6 cellular contexts compared by ENCODE assay signal in genomic region chr22:29586193-29586705, GRCh38. TPM values are rescaled to one million over a fixed set of nuclear protein-coding genes. Genes with fewer than 3 reads are reported as not detected.
DNase-seq lines count a peak whose midpoint lies in the region; ATAC-seq, FAIRE-seq and TF ChIP-seq lines count a peak whose summit lies in the region.
"Not testable (repeated sequence)": the region's sequence is repeated elsewhere in the genome, so short reads cannot be mapped to it uniquely, and the experiment has no call there.

No MANE protein-coding gene starts in this region.

- H3K36me3 Mint-ChIP-seq in CD4-positive, CD25-positive, alpha-beta regulatory T cell; T-helper 1 cell treated with Interleukin-12 subunit alpha and Interleukin-12 subunit beta and Interleukin-4 antibody, amounts not matched to agents 30 μg/mL and 1 μg/mL, for 36 hours (ENCODE audit: low read depth); T-helper 2 cell treated with Interferon-gamma antibody and Interleukin-4, amounts not matched to agents 5 μg/mL and 100 μg/mL, for 36 hours (ENCODE audit: low read depth); activated CD4-positive, alpha-beta T cell treated with anti-CD3 and anti-CD28 coated beads, Interleukin-2, amount 10 ng/mL, durations not matched to agents 7 days and 5 days (ENCODE audit: low read depth); progenitor cell of endocrine pancreas (ENCODE audit: insufficient read depth): not testable (repeated sequence)

- peak overlapping the region in 2 of 3 donors; percentile 20 to 74 for H3K27ac Mint-ChIP-seq in CD4-positive, CD25-positive, alpha-beta regulatory T cell
- H3K27ac Mint-ChIP-seq in T-helper 1 cell treated with Interleukin-12 subunit alpha and Interleukin-12 subunit beta and Interleukin-4 antibody, amounts not matched to agents 30 μg/mL and 1 μg/mL, for 36 hours, result peak overlapping the region; percentile 58
- H3K27ac Mint-ChIP-seq in T-helper 2 cell treated with Interferon-gamma antibody and Interleukin-4, amounts not matched to agents 5 μg/mL and 100 μg/mL, for 36 hours, result peak overlapping the region; percentile 46
- peak overlapping the region; percentile 21 for H3K27ac Mint-ChIP-seq in activated CD4-positive, alpha-beta T cell treated with anti-CD3 and anti-CD28 coated beads, Interleukin-2, amount 10 ng/mL, durations not matched to agents 7 days and 5 days
- peak overlapping the region; percentile 56 for H3K27ac Mint-ChIP-seq in progenitor cell of endocrine pancreas

- H2AFZ ChIP-seq in K562 (ENCODE audit: low read depth, low read length), result not testable (repeated sequence)

- H3K9me3 Mint-ChIP-seq in CD4-positive, CD25-positive, alpha-beta regulatory T cell; T-helper 1 cell treated with Interleukin-12 subunit alpha and Interleukin-12 subunit beta and Interleukin-4 antibody, amounts not matched to agents 30 μg/mL and 1 μg/mL, for 36 hours; T-helper 2 cell treated with Interferon-gamma antibody and Interleukin-4, amounts not matched to agents 5 μg/mL and 100 μg/mL, for 36 hours; activated CD4-positive, alpha-beta T cell treated with anti-CD3 and anti-CD28 coated beads, Interleukin-2, amount 10 ng/mL, durations not matched to agents 7 days and 5 days; progenitor cell of endocrine pancreas (ENCODE audit: low read depth): not testable (repeated sequence)

- intact Hi-C loops in K562 (cut with micrococcal nuclease), result not testable (repeated sequence)

- H3K9me3 ChIP-seq in CD4-positive, CD25-positive, alpha-beta regulatory T cell (ENCODE audit: control insufficient read depth in 2 of 2, low read length in 2 of 2); K562 (replicated peaks; ENCODE audit: control insufficient read depth, insufficient read depth, low read depth, low read length): not testable (repeated sequence)

- H4K20me1 ChIP-seq in K562 (replicated peaks; ENCODE audit: control insufficient read depth, insufficient read depth, low read length), result not testable (repeated sequence)

- H3K4me2 ChIP-seq in K562 (ENCODE audit: insufficient read depth, low read length), result not testable (repeated sequence)

- in situ Hi-C loops in K562 (cut with MboI), result not testable (repeated sequence)

- not testable (repeated sequence) for BruUV-seq in K562 (replicated peaks; lab: Mats Ljungman, UMichigan)

- not testable (repeated sequence) for H3K27me3 ChIP-seq in CD4-positive, CD25-positive, alpha-beta regulatory T cell (ENCODE audit: control insufficient read depth, insufficient read depth, low read length); K562 (ENCODE audit: control insufficient read depth in 2 of 2, insufficient read depth in 2 of 2, low read length in 2 of 2)

- H3K27ac ChIP-seq in CD4-positive, CD25-positive, alpha-beta regulatory T cell (ENCODE audit: insufficient read depth, low read length, poor library complexity, severe bottlenecking); K562 (ENCODE audit: extremely low read depth, low read depth, low read length): not testable (repeated sequence)

- H3K79me2 ChIP-seq in K562 (ENCODE audit: control insufficient read depth, insufficient read depth, low read length), result not testable (repeated sequence)

- not testable (repeated sequence) for H3K27me3 Mint-ChIP-seq in CD4-positive, CD25-positive, alpha-beta regulatory T cell; T-helper 1 cell treated with Interleukin-12 subunit alpha and Interleukin-12 subunit beta and Interleukin-4 antibody, amounts not matched to agents 30 μg/mL and 1 μg/mL, for 36 hours (ENCODE audit: low read depth); T-helper 2 cell treated with Interferon-gamma antibody and Interleukin-4, amounts not matched to agents 5 μg/mL and 100 μg/mL, for 36 hours (ENCODE audit: low read depth); activated CD4-positive, alpha-beta T cell treated with anti-CD3 and anti-CD28 coated beads, Interleukin-2, amount 10 ng/mL, durations not matched to agents 7 days and 5 days; progenitor cell of endocrine pancreas

- CTCF ChIA-PET in activated CD4-positive, alpha-beta T cell treated with anti-CD3 and anti-CD28 coated beads, Interleukin-2, amount 10 ng/mL, durations not matched to agents 7 days and 5 days (lab: Charles Lee); K562 (lab: Yijun Ruan, JAX; ENCODE audit: low intra/inter-chr PET ratio): not testable (repeated sequence)

- not testable (repeated sequence) for DNase-seq in CD4-positive, CD25-positive, alpha-beta regulatory T cell; T-helper 2 cell treated with Interferon-gamma antibody and Interleukin-4, amounts not matched to agents 5 μg/mL and 100 μg/mL, for 36 hours (ENCODE audit: low spot score); activated CD4-positive, alpha-beta T cell treated with anti-CD3 and anti-CD28 coated beads, Interleukin-2, amount 10 ng/mL, durations not matched to agents 7 days and 5 days; K562 (ENCODE audit: extremely low read depth in 1 of 4, low spot score in 3 of 4); progenitor cell of endocrine pancreas (ENCODE audit: low spot score, unreplicated experiment)

- not testable (repeated sequence) for FAIRE-seq in K562 (lab: Jason Lieb, UNC)

- ATAC-seq in CD4-positive, CD25-positive, alpha-beta regulatory T cell (ENCODE audit: low read depth in 2 of 2); K562: not testable (repeated sequence)

- not testable (repeated sequence) for H3K9ac ChIP-seq in K562 (ENCODE audit: insufficient read depth in 1 of 2, low read depth in 2 of 2, low read length in 2 of 2)

- H3K36me3 ChIP-seq in CD4-positive, CD25-positive, alpha-beta regulatory T cell (ENCODE audit: control insufficient read depth, insufficient read depth, low read length); K562 (ENCODE audit: control insufficient read depth, insufficient read depth, low read length): not testable (repeated sequence)

- TF ChIP-seq POLR2A in K562 (conservative IDR thresholded peaks at IDR 0.05), result not testable (repeated sequence)

- H3K4me1 Mint-ChIP-seq in CD4-positive, CD25-positive, alpha-beta regulatory T cell, result peaks cover 4 to 19% (median 13%) of the 10 kb centered on the region in 4 donors
- H3K4me1 Mint-ChIP-seq in T-helper 1 cell treated with Interleukin-12 subunit alpha and Interleukin-12 subunit beta and Interleukin-4 antibody, amounts not matched to agents 30 μg/mL and 1 μg/mL, for 36 hours (ENCODE audit: low read depth); progenitor cell of endocrine pancreas (ENCODE audit: low read depth): not testable (repeated sequence)
- peaks cover 14% of the 10 kb centered on the region for H3K4me1 Mint-ChIP-seq in T-helper 2 cell treated with Interferon-gamma antibody and Interleukin-4, amounts not matched to agents 5 μg/mL and 100 μg/mL, for 36 hours (ENCODE audit: low read depth)
- H3K4me1 Mint-ChIP-seq in activated CD4-positive, alpha-beta T cell treated with anti-CD3 and anti-CD28 coated beads, Interleukin-2, amount 10 ng/mL, durations not matched to agents 7 days and 5 days, result peaks cover 25% of the 10 kb centered on the region

- not testable (repeated sequence) for TF ChIP-seq CTCF in K562 (IDR thresholded peaks at IDR 0.05 in 2 of 3, conservative IDR thresholded peaks at IDR 0.05 in 1 of 3; ENCODE audit: insufficient read depth in 2 of 3, low read depth in 1 of 3, low read length in 3 of 3); progenitor cell of endocrine pancreas (IDR thresholded peaks at IDR 0.05; ENCODE audit: unreplicated experiment)

- not testable (repeated sequence) for TF ChIP-seq EP300 in K562 (IDR thresholded peaks at IDR 0.05; ENCODE audit: low read length)

- 59% methylated on average over 3 of the region's 4 CpGs for WGBS in K562 (ENCODE audit: insufficient coverage, low coverage, missing lambda C conversion rate)

- not testable (repeated sequence) for H3K4me3 Mint-ChIP-seq in CD4-positive, CD25-positive, alpha-beta regulatory T cell; T-helper 1 cell treated with Interleukin-12 subunit alpha and Interleukin-12 subunit beta and Interleukin-4 antibody, amounts not matched to agents 30 μg/mL and 1 μg/mL, for 36 hours; T-helper 2 cell treated with Interferon-gamma antibody and Interleukin-4, amounts not matched to agents 5 μg/mL and 100 μg/mL, for 36 hours; activated CD4-positive, alpha-beta T cell treated with anti-CD3 and anti-CD28 coated beads, Interleukin-2, amount 10 ng/mL, durations not matched to agents 7 days and 5 days; progenitor cell of endocrine pancreas (ENCODE audit: low read depth)

- H3K4me1 ChIP-seq in CD4-positive, CD25-positive, alpha-beta regulatory T cell (ENCODE audit: control insufficient read depth, insufficient read depth, low read length, poor library complexity, severe bottlenecking); K562 (replicated peaks in 1 of 2; ENCODE audit: control insufficient read depth in 2 of 2, insufficient read depth in 2 of 2, low read length in 2 of 2): not testable (repeated sequence)

- H3K9me1 ChIP-seq in K562 (ENCODE audit: control insufficient read depth, insufficient read depth, low read length), result not testable (repeated sequence)

- POLR2A ChIA-PET in activated CD4-positive, alpha-beta T cell treated with anti-CD3 and anti-CD28 coated beads, Interleukin-2, amount 10 ng/mL, durations not matched to agents 7 days and 5 days (lab: Charles Lee); K562 (lab: Yijun Ruan, JAX): not testable (repeated sequence)

- TF ChIP-seq RAD21 in K562 (CRISPR knock-in tag; conservative IDR thresholded peaks at IDR 0.05 in 1 of 2, IDR thresholded peaks at IDR 0.05 in 1 of 2), result not testable (repeated sequence)

- H3K4me3 ChIP-seq in CD4-positive, CD25-positive, alpha-beta regulatory T cell (ENCODE audit: low read depth, low read length); K562: not testable (repeated sequence)

RNA-seq across cellular contexts. Expression of gene NIPSNAP1, which starts 5.3 kb away (rescaled TPM):
- total RNA-seq in CD4-positive, CD25-positive, alpha-beta regulatory T cell, result 26.9 TPM
- polyA plus RNA-seq in CD4-positive, CD25-positive, alpha-beta regulatory T cell, result 10 to 100 TPM; 48.5 to 61.9 (median 54.5) TPM
- 10 to 100 TPM; 38.7 to 38.9 TPM for total RNA-seq in activated CD4-positive, alpha-beta T cell treated with anti-CD3 and anti-CD28 coated beads, Interleukin-2, amount 10 ng/mL, durations not matched to agents 7 days and 5 days
- 25.2 and 45.8 TPM in 2 replicates for total RNA-seq in K562 (2011; cell fraction: chromatin; rRNA removed; ENCODE audit: low replicate concordance)
- total RNA-seq in K562 (2011; cell fraction: nucleolus; rRNA removed), result 29.2 and 30.9 TPM in 2 replicates
- 33.9 and 44.9 TPM in 2 replicates for total RNA-seq in K562 (2011; cell fraction: nucleoplasm; rRNA removed)
- total RNA-seq in K562 (2014; rRNA removed) (22.4 and 27.9 TPM in 2 replicates), K562 (2014; rRNA removed; fragmentation: Illumina TruSeq; extraction: Trizol) (26.0 and 27.3 TPM in 2 replicates), K562 (2015; rRNA removed; fragmentation: Illumina TruSeq; extraction: Trizol) (21.0 and 21.4 TPM in 2 replicates), K562 (2021) (24.1 and 24.8 TPM in 2 replicates), progenitor cell of endocrine pancreas (221 and 222 TPM in 2 replicates)
- polyA plus RNA-seq in K562 (2011; rRNA removed) (55.0 and 57.1 TPM in 2 replicates), K562 (2014; fragmentation: Illumina TruSeq; extraction: Trizol) (31.9 and 35.0 TPM in 2 replicates), K562 (2014; fragmentation: Nextera tagmentation; extraction: Ambion mirVana) (10 to 100 TPM; 10.2 to 13.5 TPM), K562 (2014; rRNA removed) (26.4 and 32.0 TPM in 2 replicates)
- polyA plus RNA-seq in K562 (2011; cell fraction: cytosol; rRNA removed), result 39.0 and 41.9 TPM in 2 replicates
- polyA plus RNA-seq in K562 (2011; cell fraction: nucleus; rRNA removed), result 26.0 and 27.4 TPM in 2 replicates
- 27.7 and 40.8 TPM in 2 replicates for polyA plus RNA-seq in K562 (2012)
- 24.9 and 25.8 TPM in 2 replicates for polyA minus RNA-seq in K562 (2011; rRNA and poly(A)+ RNA removed)
- polyA minus RNA-seq in K562 (2011; cell fraction: cytosol; rRNA and poly(A)+ RNA removed), result 19.2 and 21.1 TPM in 2 replicates
- polyA minus RNA-seq in K562 (2011; cell fraction: nucleus; rRNA and poly(A)+ RNA removed), result 7.9 and 11.9 TPM in 2 replicates

RNA-seq across cellular contexts. Expression of gene NF2, which starts 17.2 kb away (rescaled TPM):
- 31.6 TPM for total RNA-seq in CD4-positive, CD25-positive, alpha-beta regulatory T cell
- polyA plus RNA-seq in CD4-positive, CD25-positive, alpha-beta regulatory T cell, result 10 to 100 TPM; 16.4 to 20.0 (median 18.5) TPM
- total RNA-seq in activated CD4-positive, alpha-beta T cell treated with anti-CD3 and anti-CD28 coated beads, Interleukin-2, amount 10 ng/mL, durations not matched to agents 7 days and 5 days, result 10 to 100 TPM; 56.7 to 57.2 TPM
- total RNA-seq in K562 (2011; cell fraction: chromatin; rRNA removed; ENCODE audit: low replicate concordance), result 30.7 and 40.6 TPM in 2 replicates
- 21.0 and 23.7 TPM in 2 replicates for total RNA-seq in K562 (2011; cell fraction: nucleolus; rRNA removed)
- total RNA-seq in K562 (2011; cell fraction: nucleoplasm; rRNA removed), result 26.1 and 26.9 TPM in 2 replicates
- total RNA-seq in K562 (2014; rRNA removed) (20.2 and 24.9 TPM in 2 replicates), K562 (2014; rRNA removed; fragmentation: Illumina TruSeq; extraction: Trizol) (21.7 and 22.4 TPM in 2 replicates), K562 (2015; rRNA removed; fragmentation: Illumina TruSeq; extraction: Trizol) (19.5 and 20.0 TPM in 2 replicates), K562 (2021) (32.5 and 33.8 TPM in 2 replicates), progenitor cell of endocrine pancreas (36.6 and 37.1 TPM in 2 replicates)
- polyA plus RNA-seq in K562 (2011; rRNA removed) (11.8 and 15.2 TPM in 2 replicates), K562 (2014; fragmentation: Illumina TruSeq; extraction: Trizol) (9.1 TPM in 2 replicates), K562 (2014; fragmentation: Nextera tagmentation; extraction: Ambion mirVana) (1 to 10 TPM; 2.2 to 2.8 TPM), K562 (2014; rRNA removed) (11.5 and 14.2 TPM in 2 replicates)
- 9.0 and 14.5 TPM in 2 replicates for polyA plus RNA-seq in K562 (2011; cell fraction: cytosol; rRNA removed)
- 6.9 and 8.0 TPM in 2 replicates for polyA plus RNA-seq in K562 (2011; cell fraction: nucleus; rRNA removed)
- 5.3 and 7.7 TPM in 2 replicates for polyA plus RNA-seq in K562 (2012)
- 28.1 and 37.4 TPM in 2 replicates for polyA minus RNA-seq in K562 (2011; rRNA and poly(A)+ RNA removed)
- polyA minus RNA-seq in K562 (2011; cell fraction: cytosol; rRNA and poly(A)+ RNA removed), result 16.1 and 17.8 TPM in 2 replicates
- polyA minus RNA-seq in K562 (2011; cell fraction: nucleus; rRNA and poly(A)+ RNA removed), result 8.5 and 14.0 TPM in 2 replicates

RNA-seq across cellular contexts. Expression of gene THOC5, which starts 32.7 kb away (rescaled TPM):
- 54.0 TPM for total RNA-seq in CD4-positive, CD25-positive, alpha-beta regulatory T cell
- 10 to 100 TPM; 27.8 to 33.7 (median 30.7) TPM for polyA plus RNA-seq in CD4-positive, CD25-positive, alpha-beta regulatory T cell
- 10 to 100 TPM; 48.6 to 61.5 TPM for total RNA-seq in activated CD4-positive, alpha-beta T cell treated with anti-CD3 and anti-CD28 coated beads, Interleukin-2, amount 10 ng/mL, durations not matched to agents 7 days and 5 days
- 114 and 141 TPM in 2 replicates for total RNA-seq in K562 (2011; cell fraction: chromatin; rRNA removed; ENCODE audit: low replicate concordance)
- 84.7 and 85.2 TPM in 2 replicates for total RNA-seq in K562 (2011; cell fraction: nucleolus; rRNA removed)
- 72.6 and 76.2 TPM in 2 replicates for total RNA-seq in K562 (2011; cell fraction: nucleoplasm; rRNA removed)
- total RNA-seq in K562 (2014; rRNA removed) (50.9 and 56.5 TPM in 2 replicates), K562 (2014; rRNA removed; fragmentation: Illumina TruSeq; extraction: Trizol) (49.3 and 51.4 TPM in 2 replicates), K562 (2015; rRNA removed; fragmentation: Illumina TruSeq; extraction: Trizol) (44.7 and 45.3 TPM in 2 replicates), K562 (2021) (71.2 and 75.1 TPM in 2 replicates), progenitor cell of endocrine pancreas (72.9 and 80.3 TPM in 2 replicates)
- polyA plus RNA-seq in K562 (2011; rRNA removed) (60.0 and 64.3 TPM in 2 replicates), K562 (2014; fragmentation: Illumina TruSeq; extraction: Trizol) (55.8 and 56.8 TPM in 2 replicates), K562 (2014; fragmentation: Nextera tagmentation; extraction: Ambion mirVana) (10 to 100 TPM; 46.3 to 96.5 TPM), K562 (2014; rRNA removed) (46.8 and 47.9 TPM in 2 replicates)
- 47.4 and 54.4 TPM in 2 replicates for polyA plus RNA-seq in K562 (2011; cell fraction: cytosol; rRNA removed)
- 50.4 and 52.8 TPM in 2 replicates for polyA plus RNA-seq in K562 (2011; cell fraction: nucleus; rRNA removed)
- polyA plus RNA-seq in K562 (2012), result 49.5 and 66.4 TPM in 2 replicates
- polyA minus RNA-seq in K562 (2011; rRNA and poly(A)+ RNA removed), result 80.4 and 90.7 TPM in 2 replicates
- 44.9 and 47.3 TPM in 2 replicates for polyA minus RNA-seq in K562 (2011; cell fraction: cytosol; rRNA and poly(A)+ RNA removed)
- polyA minus RNA-seq in K562 (2011; cell fraction: nucleus; rRNA and poly(A)+ RNA removed), result 20.9 and 31.4 TPM in 2 replicates
